ENCODE assay signal across 17 cellular contexts in genomic region chr15:36790891-36791290, GRCh38.
"Had no signal": no experiment of that assay in that cellular context is flagged by ENCODE, and none has a peak within 500 bp of the region (broad histone marks: within the 10 kb centered on the region; RNA-seq: fewer than 3 reads in every experiment).

No MANE protein-coding gene starts in this region.

- H3K27me3 ChIP-seq: pancreas, stomach, transverse colon had no signal

- H3K4me1 ChIP-seq: pancreas had no signal

- H3K27ac ChIP-seq: pancreas, psoas muscle, thoracic aorta had no signal

- H3K4me3 ChIP-seq: pancreas, psoas muscle, stomach, thoracic aorta, transverse colon had no signal

- ATAC-seq: effector memory CD8-positive, alpha-beta T cell; left cardiac atrium; naive thymus-derived CD8-positive, alpha-beta T cell; sciatic nerve had no signal

- H3K36me3 ChIP-seq: pancreas, stomach, thoracic aorta, transverse colon had no signal

- H3K9me3 ChIP-seq: pancreas, psoas muscle, stomach, thoracic aorta, transverse colon had no signal

- DNase-seq: effector memory CD8-positive, alpha-beta T cell; kidney; left cardiac atrium; mesendoderm; naive thymus-derived CD8-positive, alpha-beta T cell; occipital lobe; pancreas; psoas muscle; retina; stimulated activated CD4-positive, alpha-beta T cell treated with anti-CD3 and anti-CD28 coated beads, Interleukin-2, amount 100 ng/mL, for 24 hours; stimulated activated CD4-positive, alpha-beta T cell treated with anti-CD3 and anti-CD28 coated beads, Interleukin-4, amount 100 ng/mL, for 4 hours; stimulated activated naive CD4-positive, alpha-beta T cell; stomach; substantia nigra; transverse colon had no signal
